In the genomic region with DNA sequence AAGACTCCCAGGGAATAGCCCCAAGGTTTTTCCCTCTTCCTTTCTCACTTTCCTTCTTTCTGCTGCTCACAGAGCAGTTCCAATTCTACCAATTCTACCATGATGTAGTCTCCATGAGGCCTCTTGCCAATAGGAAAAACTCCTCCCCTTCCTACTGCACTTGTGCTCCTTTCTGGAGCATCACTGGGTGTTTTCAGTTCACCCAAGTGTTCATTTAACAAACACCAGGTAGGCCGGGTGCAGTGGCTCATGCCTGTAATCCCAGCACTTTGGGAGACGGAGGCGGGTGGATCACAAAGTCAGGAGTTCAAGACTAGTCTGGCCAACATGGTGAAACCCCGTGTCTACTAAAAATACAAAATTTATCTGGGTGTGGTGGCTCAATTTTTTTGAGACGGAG, we compare ENCODE assay signal across 15 cellular contexts.
"Had no signal": no experiment of that assay in that cellular context is flagged by ENCODE, and none has a peak within 500 bp of the region (broad histone marks: within the 10 kb centered on the region; RNA-seq: fewer than 3 reads in every experiment).

No MANE protein-coding gene starts in this region.

- H3K4me3 ChIP-seq: dorsolateral prefrontal cortex, hepatocyte, stomach had no signal

- H3K36me3 ChIP-seq: stomach had no signal

- H3K27ac ChIP-seq: hepatocyte had no signal

- H3K9me3 ChIP-seq: stomach had no signal

- H3K27me3 ChIP-seq: dorsolateral prefrontal cortex, hepatocyte, stomach had no signal

- ATAC-seq: left colon; naive thymus-derived CD4-positive, alpha-beta T cell; sciatic nerve had no signal

- DNase-seq: cerebellar nuclear complex; dorsolateral prefrontal cortex; effector CD8-positive, alpha-beta T cell; foreskin melanocyte; left colon; mesenchymal stem cell; naive thymus-derived CD4-positive, alpha-beta T cell; nephron progenitor cell; posterior cingulate gyrus; stimulated activated CD4-positive, alpha-beta T cell treated with anti-CD3 and anti-CD28 coated beads, Interleukin-2, amount 100 ng/mL, for 24 hours; stimulated activated naive CD4-positive, alpha-beta T cell; stomach; substantia nigra had no signal
